1 cellular context compared by ENCODE assay signal in genomic region chr12:12334710-12335040, GRCh38.
TF ChIP-seq lines count a peak whose summit lies in the region.

No MANE protein-coding gene starts in this region.

TF ChIP-seq in HepG2, 621 proteins besides CTCF, POLR2A, EP300 and RAD21:
- TF ChIP-seq CEBPZ (IDR thresholded peaks at IDR 0.05; ENCODE audit: low read length) (no peak), GABPA (IDR thresholded peaks at IDR 0.05; ENCODE audit: low read depth, low read length) (no peak), GABPA (CRISPR knock-in tag; IDR thresholded peaks at IDR 0.05; ENCODE audit: low read depth) (0 out of 2 replicates have a peak, but pooled peaks have one; percentile 5), MXI1 (IDR thresholded peaks at IDR 0.05; ENCODE audit: borderline replicate concordance, low read depth, low read length) (no peak), ZNF674 (CRISPR knock-in tag; IDR thresholded peaks at IDR 0.05; ENCODE audit: low read depth) (no peak)
